19 cellular contexts compared by ENCODE assay signal in the genomic region with DNA sequence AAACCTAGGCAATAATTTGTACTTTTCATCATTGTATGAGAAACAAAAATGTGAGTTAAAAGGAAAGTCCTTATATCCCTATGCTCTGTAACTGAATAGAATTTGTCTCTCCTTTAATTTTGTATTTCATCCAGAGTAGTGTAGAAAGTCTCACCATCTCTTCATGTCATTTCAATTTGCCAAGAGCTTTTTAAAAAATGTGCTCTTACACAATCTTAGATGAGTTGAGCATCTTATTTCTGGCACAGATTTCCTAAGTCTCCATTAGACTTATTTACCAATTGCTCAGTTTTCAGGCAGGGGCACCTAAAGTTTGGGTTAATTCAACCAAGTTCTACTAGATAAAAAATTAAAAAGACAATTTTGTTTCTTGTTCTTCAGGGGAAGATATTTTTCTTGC.
DNase-seq lines count a peak whose midpoint lies in the region; FAIRE-seq and TF ChIP-seq lines count a peak whose summit lies in the region.
"Had no signal": no experiment of that assay in that cellular context is flagged by ENCODE, and none has a peak within 500 bp of the region (broad histone marks: within the 10 kb centered on the region; RNA-seq: fewer than 3 reads in every experiment).

No MANE protein-coding gene starts in this region.

- no peaks in the 10 kb centered on the region for H3K4me1 ChIP-seq in astrocyte (ENCODE audit: insufficient read depth, low read length)
- H3K4me1 ChIP-seq: Caco-2, HAP-1 had no signal

- H3K79me2 ChIP-seq in astrocyte (ENCODE audit: insufficient read depth, low read length) = no peaks in the 10 kb centered on the region

- no peak overlapping the region for H3K9ac ChIP-seq in astrocyte (ENCODE audit: low read length)

- H3K27me3 Mint-ChIP-seq in astrocyte (ENCODE audit: low read depth, unreplicated experiment) (no peaks in the 10 kb centered on the region), progenitor cell of endocrine pancreas (no peaks in the 10 kb centered on the region)
- H3K27me3 Mint-ChIP-seq: CD8-positive, alpha-beta memory T cell; IgD-negative memory B cell had no signal

- H3K4me1 Mint-ChIP-seq in astrocyte (ENCODE audit: low read depth, unreplicated experiment) (no peaks in the 10 kb centered on the region), progenitor cell of endocrine pancreas (ENCODE audit: low read depth) (no peaks in the 10 kb centered on the region)
- H3K4me1 Mint-ChIP-seq: CD14-positive monocyte; CD8-positive, alpha-beta memory T cell; GM23338; IgD-negative memory B cell had no signal

- H3K27me3 ChIP-seq in astrocyte (ENCODE audit: insufficient read depth, low read length) = no peaks in the 10 kb centered on the region

- H3K27ac Mint-ChIP-seq in astrocyte (ENCODE audit: unreplicated experiment) = no peak overlapping the region
- no peak overlapping the region for H3K27ac Mint-ChIP-seq in progenitor cell of endocrine pancreas
- H3K27ac Mint-ChIP-seq: CD14-positive monocyte; CD8-positive, alpha-beta memory T cell; GM23338; HFFc6; IgD-negative memory B cell had no signal

- H2AFZ ChIP-seq in astrocyte (ENCODE audit: low read depth, low read length) = no peak overlapping the region
- H2AFZ ChIP-seq: GM23338 had no signal

- no peaks in the 10 kb centered on the region for H3K36me3 ChIP-seq in astrocyte (ENCODE audit: insufficient read depth, low read length)
- H3K36me3 ChIP-seq: HAP-1 had no signal

- H3K9me3 ChIP-seq in astrocyte (ENCODE audit: insufficient read depth, low read depth, low read length) = no peaks in the 10 kb centered on the region
- H3K9me3 ChIP-seq: Caco-2, HAP-1 had no signal

- H3K4me3 ChIP-seq in astrocyte (ENCODE audit: insufficient read depth, low read depth, low read length) = no peak overlapping the region
- no peak overlapping the region for H3K4me3 ChIP-seq in fibroblast of mammary gland (ENCODE audit: control insufficient read depth, low read depth, low read length)
- H3K4me3 ChIP-seq: GM23338, HAP-1 had no signal

- H3K36me3 Mint-ChIP-seq in astrocyte (ENCODE audit: low read depth, unreplicated experiment) (no peaks in the 10 kb centered on the region), progenitor cell of endocrine pancreas (ENCODE audit: insufficient read depth) (no peaks in the 10 kb centered on the region)
- H3K36me3 Mint-ChIP-seq: CD14-positive monocyte; CD8-positive, alpha-beta memory T cell; IgD-negative memory B cell had no signal

- TF ChIP-seq CTCF in astrocyte (IDR thresholded peaks at IDR 0.05; ENCODE audit: insufficient read depth, low read depth, low read length) (no peak), fibroblast of mammary gland (conservative IDR thresholded peaks at IDR 0.05; ENCODE audit: control insufficient read depth, insufficient read depth, low read depth, low read length) (no peak), progenitor cell of endocrine pancreas (IDR thresholded peaks at IDR 0.05; ENCODE audit: unreplicated experiment) (no peak)

- no peak overlapping the region for H3K4me3 Mint-ChIP-seq in astrocyte (ENCODE audit: unreplicated experiment)
- H3K4me3 Mint-ChIP-seq in progenitor cell of endocrine pancreas (ENCODE audit: low read depth) = no peak overlapping the region
- H3K4me3 Mint-ChIP-seq: CD14-positive monocyte; CD8-positive, alpha-beta memory T cell; GM23338; HFFc6; IgD-negative memory B cell had no signal

- H3K27ac ChIP-seq in astrocyte (ENCODE audit: low read depth, low read length) = no peak overlapping the region

- H3K9me3 Mint-ChIP-seq in astrocyte (ENCODE audit: unreplicated experiment) = no peaks in the 10 kb centered on the region
- peaks cover 3% of the 10 kb centered on the region for H3K9me3 Mint-ChIP-seq in progenitor cell of endocrine pancreas (ENCODE audit: low read depth)
- H3K9me3 Mint-ChIP-seq: GM23338 had no signal

- FAIRE-seq in astrocyte (lab: Jason Lieb, UNC) = peak; percentile 63

- H4K20me1 ChIP-seq in astrocyte (ENCODE audit: insufficient read depth, low read length) = no peaks in the 10 kb centered on the region

- peak; percentile 3 for DNase-seq in GM04503 (ENCODE audit: low read depth)
- DNase-seq in astrocyte (ENCODE audit: low read depth) = no peak
- peak; percentile 20 for DNase-seq in fibroblast of mammary gland (ENCODE audit: low read depth)
- DNase-seq in iris pigment epithelial cell (ENCODE audit: low read depth) = peak; percentile 39
- DNase-seq in inferior parietal cortex (ENCODE audit: extremely low spot score) = no peak
- DNase-seq in CD1c-positive myeloid dendritic cell (ENCODE audit: extremely low spot score) = no peak
- no peak for DNase-seq in progenitor cell of endocrine pancreas (ENCODE audit: low spot score, unreplicated experiment)
- DNase-seq in retina = no peak
- DNase-seq: 8988T; ACHN; Caco-2; CD8-positive, alpha-beta memory T cell; DND-41; GDM1; HFFc6 had no signal

- H3K4me2 ChIP-seq in astrocyte (ENCODE audit: low read length) = no peak overlapping the region
- H3K4me2 ChIP-seq: GM23338 had no signal

Comparison
In these comparisons a context has a peak if more than half of its experiments do, and no peak if none do; other contexts are left out.
1. DNase-seq: peak in GM04503 (single experiment), fibroblast of mammary gland (single experiment) and iris pigment epithelial cell (single experiment); none in astrocyte (single experiment), inferior parietal cortex (single experiment), CD1c-positive myeloid dendritic cell (single experiment), progenitor cell of endocrine pancreas (single experiment) and retina (single experiment).